ENCODE assay signal across 1 cellular context in genomic region chr3:13650210-13651056, GRCh38.
TF ChIP-seq lines count a peak whose summit lies in the region.

No MANE protein-coding gene starts in this region.

TF ChIP-seq in HepG2, 621 proteins besides CTCF, POLR2A, EP300 and RAD21 (continued from another document and continues in another):
- no peak for TF ChIP-seq PRDM10 (CRISPR knock-in tag; IDR thresholded peaks at IDR 0.05; ENCODE audit: low read depth)
- TF ChIP-seq TRAFD1 (CRISPR knock-in tag; IDR thresholded peaks at IDR 0.05; ENCODE audit: borderline replicate concordance) = no peak
- TF ChIP-seq ZNF20 (CRISPR knock-in tag; IDR thresholded peaks at IDR 0.05) = no peak
- TF ChIP-seq PRMT3 (CRISPR knock-in tag; IDR thresholded peaks at IDR 0.05; ENCODE audit: borderline replicate concordance, low read depth) = no peak
- TF ChIP-seq ZNF558 (CRISPR knock-in tag; IDR thresholded peaks at IDR 0.05; ENCODE audit: borderline replicate concordance) = no peak
- 0 out of 2 replicates have a peak, but pooled peaks have one; percentile 42 for TF ChIP-seq RFXANK (CRISPR knock-in tag; IDR thresholded peaks at IDR 0.05)
- no peak for TF ChIP-seq SMAD9 (CRISPR knock-in tag; IDR thresholded peaks at IDR 0.05)
- TF ChIP-seq RAD51 (IDR thresholded peaks at IDR 0.05; ENCODE audit: borderline replicate concordance) = no peak
- no peak; the same call in 1 of the 2 replicates for TF ChIP-seq POGZ (CRISPR knock-in tag; IDR thresholded peaks at IDR 0.05)
- TF ChIP-seq ZSCAN21 (CRISPR knock-in tag; IDR thresholded peaks at IDR 0.05; ENCODE audit: borderline replicate concordance) = no peak
- TF ChIP-seq HNF4A (CRISPR knock-in tag; IDR thresholded peaks at IDR 0.05) = no peak; the same call in 1 of the 2 replicates
- TF ChIP-seq SIX4 (CRISPR knock-in tag; IDR thresholded peaks at IDR 0.05) = no peak
- TF ChIP-seq ZNF589 (CRISPR knock-in tag; conservative IDR thresholded peaks at IDR 0.05) = peak; percentile 62; the same call in 1 of the 2 replicates
- no peak for TF ChIP-seq ZNF652 (CRISPR knock-in tag; IDR thresholded peaks at IDR 0.05; ENCODE audit: borderline replicate concordance, low read depth)
- no peak for TF ChIP-seq ZNF263 (CRISPR knock-in tag; IDR thresholded peaks at IDR 0.05)
- TF ChIP-seq CCAR2 (optimal IDR thresholded peaks at IDR 0.05; ENCODE audit: low read depth, low read length) = no peak
- no peak for TF ChIP-seq ZNF256 (CRISPR knock-in tag; conservative IDR thresholded peaks at IDR 0.05)
- no peak for TF ChIP-seq ZNF672 (CRISPR knock-in tag; IDR thresholded peaks at IDR 0.05)
- 0 out of 2 replicates have a peak, but pooled peaks have one; percentile 20 for TF ChIP-seq MXD1 (CRISPR knock-in tag; IDR thresholded peaks at IDR 0.05)
- TF ChIP-seq TCF7L2 (IDR thresholded peaks at IDR 0.05; ENCODE audit: low read depth, low read length) = no peak
- TF ChIP-seq MED8 (CRISPR knock-in tag; IDR thresholded peaks at IDR 0.05; ENCODE audit: insufficient replicate concordance) = no peak
- no peak for TF ChIP-seq ZNF496 (CRISPR knock-in tag; IDR thresholded peaks at IDR 0.05; ENCODE audit: insufficient replicate concordance)
- TF ChIP-seq CSRNP2 (CRISPR knock-in tag; conservative IDR thresholded peaks at IDR 0.05; ENCODE audit: low read depth) = no peak
- no peak for TF ChIP-seq KLF15 (CRISPR knock-in tag; IDR thresholded peaks at IDR 0.05; ENCODE audit: borderline replicate concordance)
- TF ChIP-seq SUZ12 (IDR thresholded peaks at IDR 0.05; ENCODE audit: low read depth, low read length) = no peak
- TF ChIP-seq ZNF605 (CRISPR knock-in tag; IDR thresholded peaks at IDR 0.05) = no peak
- no peak for TF ChIP-seq ZNF17 (CRISPR knock-in tag; IDR thresholded peaks at IDR 0.05)
- no peak for TF ChIP-seq KLF13 (CRISPR knock-in tag; IDR thresholded peaks at IDR 0.05)
- no peak for TF ChIP-seq U2AF1 (optimal IDR thresholded peaks at IDR 0.05; ENCODE audit: low read depth, low read length)
- no peak for TF ChIP-seq LCORL (IDR thresholded peaks at IDR 0.05)
- TF ChIP-seq LCORL (CRISPR knock-in tag; IDR thresholded peaks at IDR 0.05) = peak; percentile 66
- TF ChIP-seq ARID3A (IDR thresholded peaks at IDR 0.05; ENCODE audit: low read depth, low read length) = no peak
- no peak for TF ChIP-seq HMG20A (CRISPR knock-in tag; IDR thresholded peaks at IDR 0.05; ENCODE audit: borderline replicate concordance)
- no peak for TF ChIP-seq MXD4 (CRISPR knock-in tag; IDR thresholded peaks at IDR 0.05)
- no peak for TF ChIP-seq NONO (IDR thresholded peaks at IDR 0.05)
- TF ChIP-seq NONO (CRISPR knock-in tag; conservative IDR thresholded peaks at IDR 0.05) = peak; percentile 73
- TF ChIP-seq ZBTB42 (CRISPR knock-in tag; IDR thresholded peaks at IDR 0.05) = no peak
- TF ChIP-seq MEF2D (CRISPR knock-in tag; IDR thresholded peaks at IDR 0.05) = no peak
- TF ChIP-seq ZNF317 (CRISPR knock-in tag; IDR thresholded peaks at IDR 0.05) = no peak
- TF ChIP-seq CENPBD1 (CRISPR knock-in tag; IDR thresholded peaks at IDR 0.05; ENCODE audit: borderline replicate concordance, low read depth) = no peak
- TF ChIP-seq ZNF660 (CRISPR knock-in tag; IDR thresholded peaks at IDR 0.05; ENCODE audit: borderline replicate concordance, low read depth) = no peak
- no peak for TF ChIP-seq TGIF2 (CRISPR knock-in tag; IDR thresholded peaks at IDR 0.05)
- TF ChIP-seq RFX5 (IDR thresholded peaks at IDR 0.05; ENCODE audit: low read depth, low read length) = no peak
- no peak for TF ChIP-seq REXO4 (CRISPR knock-in tag; IDR thresholded peaks at IDR 0.05; ENCODE audit: borderline replicate concordance)
- TF ChIP-seq ZFP82 (CRISPR knock-in tag; IDR thresholded peaks at IDR 0.05; ENCODE audit: borderline replicate concordance) = no peak
- TF ChIP-seq ZFY (CRISPR knock-in tag; IDR thresholded peaks at IDR 0.05) = peak; percentile 51; the same call in 1 of the 2 replicates
- peak; percentile 94 for TF ChIP-seq STAG1 (CRISPR knock-in tag; IDR thresholded peaks at IDR 0.05)
- TF ChIP-seq ZNF296 (CRISPR knock-in tag; conservative IDR thresholded peaks at IDR 0.05) = no peak
- peak; percentile 50; the same call in 1 of the 2 replicates for TF ChIP-seq MTA1 (CRISPR knock-in tag; IDR thresholded peaks at IDR 0.05; ENCODE audit: borderline replicate concordance)
- TF ChIP-seq ZNF75D (CRISPR knock-in tag; IDR thresholded peaks at IDR 0.05; ENCODE audit: borderline replicate concordance) = no peak
- peak; percentile 79; the same call in 1 of the 2 replicates for TF ChIP-seq ZBTB7B (CRISPR knock-in tag; IDR thresholded peaks at IDR 0.05)
- no peak for TF ChIP-seq SNAPC5 (CRISPR knock-in tag; IDR thresholded peaks at IDR 0.05; ENCODE audit: borderline replicate concordance)
- no peak for TF ChIP-seq U2AF2 (IDR thresholded peaks at IDR 0.05; ENCODE audit: low read depth, low read length)
- TF ChIP-seq ZSCAN9 (CRISPR knock-in tag; IDR thresholded peaks at IDR 0.05; ENCODE audit: borderline replicate concordance) = no peak
- no peak for TF ChIP-seq ZNF136 (CRISPR knock-in tag; IDR thresholded peaks at IDR 0.05; ENCODE audit: low read depth)
- TF ChIP-seq POGK (CRISPR knock-in tag; conservative IDR thresholded peaks at IDR 0.05) = peak; percentile 62
- no peak for TF ChIP-seq NR2F6 (IDR thresholded peaks at IDR 0.05)
- TF ChIP-seq NR2F6 (CRISPR knock-in tag; IDR thresholded peaks at IDR 0.05) = no peak; the same call in 1 of the 2 replicates
- TF ChIP-seq ATAD3A (CRISPR knock-in tag; IDR thresholded peaks at IDR 0.05) = no peak
- TF ChIP-seq ZNF138 (CRISPR knock-in tag; IDR thresholded peaks at IDR 0.05; ENCODE audit: low read depth) = 0 out of 2 replicates have a peak, but pooled peaks have one; percentile 48
- TF ChIP-seq ZNF768 (CRISPR knock-in tag; IDR thresholded peaks at IDR 0.05) = peak; percentile 73
- peak; percentile 42; the same call in 1 of the 2 replicates for TF ChIP-seq ZBTB10 (CRISPR knock-in tag; IDR thresholded peaks at IDR 0.05; ENCODE audit: borderline replicate concordance)
- no peak for TF ChIP-seq RARG (CRISPR knock-in tag; IDR thresholded peaks at IDR 0.05; ENCODE audit: low read depth)
- TF ChIP-seq BRCA1 (CRISPR knock-in tag; IDR thresholded peaks at IDR 0.05) = no peak
- no peak for TF ChIP-seq ZNF720 (CRISPR knock-in tag; IDR thresholded peaks at IDR 0.05)
